Comparison of ENCODE assay signal across 8 cellular contexts in genomic region chr17:78737332-78737731, GRCh38. TPM values are rescaled to one million over a fixed set of nuclear protein-coding genes. Genes with fewer than 3 reads are reported as not detected.
A peak's percentile ranks its signal among the peaks of the same experiment; 100 is the strongest.
DNase-seq lines count a peak whose midpoint lies in the region; ATAC-seq and TF ChIP-seq lines count a peak whose summit lies in the region.

No MANE protein-coding gene starts in this region.

- peaks cover 3% of the 10 kb centered on the region for H3K36me3 Mint-ChIP-seq in type B pancreatic cell

- H3K36me3 ChIP-seq in heart left ventricle (peaks cover 0 to 4% (median 0%) of the 10 kb centered on the region in 9 donors), fibroblast of lung (ENCODE audit: control insufficient read depth, insufficient read depth, low read length) (no peaks in the 10 kb centered on the region)

- no peak overlapping the region for H2AFZ ChIP-seq in fibroblast of lung (ENCODE audit: low read length)

- no peak overlapping the region for H3K4me2 ChIP-seq in fibroblast of lung (ENCODE audit: extremely low read depth, insufficient read depth, low read length)

- intact Hi-C loops in heart left ventricle (cut with DNase I), result loop anchor here in 2 of 10 donors (5.0 kb wide), 1 partner anchor 45 kb away; the partner anchor contains the start of gene CYTH1 (in 2 of the 2)
- intact Hi-C loops in Right ventricle myocardium superior (cut with DNase I), result no loop called here

- no peaks in the 10 kb centered on the region for H3K9me3 Mint-ChIP-seq in type B pancreatic cell

- CTCF ChIA-PET in RWPE1 (lab: Yijun Ruan, JAX), result interaction anchor here (0.7 kb wide), 1 partner anchor 220 kb away, joined by 3 read pairs; no protein-coding TSS in a partner anchor

- 8 to 18% (median 13%) methylated on average over 2 of the region's 2 CpGs for WGBS in heart left ventricle, 4 donors

- TF ChIP-seq POLR2A in heart left ventricle (IDR thresholded peaks at IDR 0.05), result no peak

- POLR2A ChIA-PET in RWPE1 (lab: Yijun Ruan, JAX; ENCODE audit: low non-redundant PET), result interaction anchor here (0.5 kb wide), 1 partner anchor 355 kb away, joined by 7 read pairs; no protein-coding TSS in a partner anchor

- H4K20me1 ChIP-seq in fibroblast of lung (ENCODE audit: control insufficient read depth, extremely low read depth, insufficient read depth, low read length), result no peaks in the 10 kb centered on the region

- H3K27ac ChIP-seq in heart left ventricle (peak overlapping the region in 11 of 12 donors; percentile 67 to 94 (median 89)), RWPE1 (no peak overlapping the region), fibroblast of lung (ENCODE audit: insufficient read depth, low read length) (no peak overlapping the region)

- peaks cover 69% of the 10 kb centered on the region for H3K4me1 Mint-ChIP-seq in type B pancreatic cell (ENCODE audit: unreplicated experiment)

- H3K4me3 Mint-ChIP-seq in type B pancreatic cell, result peak overlapping the region; percentile 69

- H3K27me3 Mint-ChIP-seq in type B pancreatic cell, result no peaks in the 10 kb centered on the region

- peaks cover 0 to 100% (median 75%) of the 10 kb centered on the region in 12 donors for H3K4me1 ChIP-seq in heart left ventricle
- H3K4me1 ChIP-seq in fibroblast of lung (ENCODE audit: control insufficient read depth, extremely low read depth, insufficient read depth, low read length), result peaks cover 9% of the 10 kb centered on the region

- H3K27ac Mint-ChIP-seq in type B pancreatic cell, result peak overlapping the region; percentile 38

- H3K9ac ChIP-seq in fibroblast of lung (ENCODE audit: insufficient read depth, low read length), result no peak overlapping the region

- peaks cover 3% of the 10 kb centered on the region for H3K79me2 ChIP-seq in fibroblast of lung (ENCODE audit: control insufficient read depth, insufficient read depth, low read length)

- ATAC-seq in heart left ventricle (peak in 2 of 4 donors; percentile 28 to 50), Right ventricle myocardium superior (ENCODE audit: poor library complexity) (no peak)

- DNase-seq in heart left ventricle (no peak), Right ventricle myocardium superior (no peak), RWPE1 (ENCODE audit: low spot score) (peak; percentile 70), fibroblast of lung (ENCODE audit: low read depth in 2 of 2) (peak; percentile 76 to 84), type B pancreatic cell (ENCODE audit: extremely low spot score, unreplicated experiment) (no peak), D341Med (ENCODE audit: low spot score) (no peak), NCI-H2107 (lab: John Stamatoyannopoulos, UW) (no peak)
- no peak for DNase-seq in stimulated activated CD4-positive, alpha-beta T cell treated with anti-CD3 and anti-CD28 coated beads, Interleukin-4, amount 100 ng/mL, for 24 hours

- TF ChIP-seq CTCF in heart left ventricle (IDR thresholded peaks at IDR 0.05), result no peak
- TF ChIP-seq CTCF in RWPE1 (conservative IDR thresholded peaks at IDR 0.05; ENCODE audit: low read depth), result no peak
- no peak for TF ChIP-seq CTCF in fibroblast of lung (conservative IDR thresholded peaks at IDR 0.05 in 1 of 2, IDR thresholded peaks at IDR 0.05 in 1 of 2; ENCODE audit: low read depth in 1 of 2, low read length in 2 of 2)
- no peak for TF ChIP-seq CTCF in type B pancreatic cell (conservative IDR thresholded peaks at IDR 0.05)

- H3K4me3 ChIP-seq in heart left ventricle, result peak overlapping the region in 9 of 12 donors; percentile 52 to 68 (median 63)
- no peak overlapping the region for H3K4me3 ChIP-seq in fibroblast of lung (replicated peaks in 1 of 4; ENCODE audit: control extremely low read depth in 1 of 4, insufficient read depth in 1 of 4, low read depth in 3 of 4, low read length in 4 of 4)

- H3K9me3 ChIP-seq in heart left ventricle (no peaks in the 10 kb centered on the region), fibroblast of lung (ENCODE audit: control insufficient read depth, insufficient read depth, low read depth, low read length) (no peaks in the 10 kb centered on the region)

- H3K27me3 ChIP-seq in heart left ventricle (no peaks in the 10 kb centered on the region), fibroblast of lung (ENCODE audit: control insufficient read depth, insufficient read depth, low read length) (no peaks in the 10 kb centered on the region)

RNA-seq across cellular contexts. Expression of gene CYTH1, which starts 44.7 kb away (rescaled TPM):
- total RNA-seq in heart left ventricle, result 10 to 100 TPM; 27.2 to 59.1 (median 31.2) TPM
- polyA plus RNA-seq in heart left ventricle, result 10 to 100 TPM; 20.0 to 28.1 TPM
- 32.3 TPM for total RNA-seq in Right ventricle myocardium superior
- total RNA-seq in fibroblast of lung, result 6.7 and 9.9 TPM in 2 replicates
- 8.9 and 11.3 TPM in 2 replicates for polyA plus RNA-seq in fibroblast of lung
- polyA plus RNA-seq in fibroblast of lung (2012), result 6.3 and 9.7 TPM in 2 replicates
- 5.5 and 18.6 TPM in 2 replicates for polyA minus RNA-seq in fibroblast of lung (ENCODE audit: low replicate concordance)
- 18.8 and 30.3 TPM in 2 replicates for total RNA-seq in type B pancreatic cell (ENCODE audit: low replicate concordance)

Comparison
In these comparisons a context has a peak if more than half of its experiments do, and no peak if none do; other contexts are left out.
1. DNase-seq: peak in RWPE1 (single experiment) and fibroblast of lung (2 of 2); none in heart left ventricle (0 of 5), Right ventricle myocardium superior (single experiment), type B pancreatic cell (single experiment), D341Med (single experiment), stimulated activated CD4-positive, alpha-beta T cell treated with anti-CD3 and anti-CD28 coated beads, Interleukin-4, amount 100 ng/mL, for 24 hours (single experiment) and NCI-H2107 (single experiment).
2. H3K27ac ChIP-seq: peak in heart left ventricle (11 of 12); none in RWPE1 (single experiment) and fibroblast of lung (single experiment).
3. H3K4me3 ChIP-seq: peak in heart left ventricle (9 of 12); none in fibroblast of lung (0 of 4).